In the genomic region with DNA sequence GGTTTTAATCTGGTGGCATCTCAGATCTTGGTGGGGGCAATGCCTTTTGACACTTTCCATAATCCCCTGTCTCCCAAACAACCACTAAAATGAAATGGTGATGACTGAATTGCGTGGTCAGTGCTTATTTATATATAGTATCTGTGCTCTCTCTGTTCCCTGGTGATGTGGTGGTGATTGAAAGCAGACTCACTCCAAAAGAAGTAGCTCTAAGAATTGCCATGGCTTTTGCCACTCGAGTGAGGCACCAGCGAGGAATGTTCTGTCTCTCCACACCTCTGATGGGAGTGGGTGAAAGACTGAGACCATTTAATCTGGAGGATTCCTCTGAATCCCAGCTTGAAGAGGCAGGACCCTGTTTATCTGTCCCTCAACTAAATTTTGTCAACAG, we compare ENCODE assay signal across 8 cellular contexts. TPM values are rescaled to one million over a fixed set of nuclear protein-coding genes. Genes with fewer than 3 reads are reported as not detected.
DNase-seq lines count a peak whose midpoint lies in the region; ATAC-seq and TF ChIP-seq lines count a peak whose summit lies in the region.

No MANE protein-coding gene starts in this region.

- H3K4me3 Mint-ChIP-seq in activated CD8-positive, alpha-beta T cell treated with anti-CD3 and anti-CD28 coated beads for 36 hours = peak overlapping the region; percentile 99
- peak overlapping the region; percentile 92 to 95 for H3K4me3 Mint-ChIP-seq in stimulated activated naive B cell treated with anti-CD40 and anti-IgM and Interleukin-4, amounts not matched to agents 10 μg/mL and 1 μg/mL and 100 μg/mL, for 72 hours

- H3K36me3 Mint-ChIP-seq in activated CD8-positive, alpha-beta T cell treated with anti-CD3 and anti-CD28 coated beads for 36 hours (ENCODE audit: low read depth) = peaks cover 73% of the 10 kb centered on the region
- peaks cover 30 to 42% of the 10 kb centered on the region in 2 donors for H3K36me3 Mint-ChIP-seq in stimulated activated naive B cell treated with anti-CD40 and anti-IgM and Interleukin-4, amounts not matched to agents 10 μg/mL and 1 μg/mL and 100 μg/mL, for 72 hours

- H3K4me1 Mint-ChIP-seq in activated CD8-positive, alpha-beta T cell treated with anti-CD3 and anti-CD28 coated beads for 36 hours (ENCODE audit: low read depth) = peaks cover 67% of the 10 kb centered on the region
- peaks cover 64 to 90% of the 10 kb centered on the region in 2 donors for H3K4me1 Mint-ChIP-seq in stimulated activated naive B cell treated with anti-CD40 and anti-IgM and Interleukin-4, amounts not matched to agents 10 μg/mL and 1 μg/mL and 100 μg/mL, for 72 hours

- intact Hi-C loops in activated CD8-positive, alpha-beta T cell treated with anti-CD3 and anti-CD28 coated beads for 36 hours (cut with micrococcal nuclease) = loop anchor here (2.0 to 5.0 kb wide), 3 partner anchors 73 to 188 kb away; no protein-coding TSS in a partner anchor

- no peak for ATAC-seq in activated CD8-positive, alpha-beta T cell treated with anti-CD3 and anti-CD28 coated beads for 36 hours
- no peak for ATAC-seq in stimulated activated naive B cell treated with anti-CD40 and anti-IgM and Interleukin-4, amounts not matched to agents 10 μg/mL and 1 μg/mL and 100 μg/mL, for 72 hours (replicated peaks)
- ATAC-seq in HG02798 (IDR thresholded peaks at IDR 0.05; ENCODE audit: poor library complexity, unreplicated experiment) (no peak), HG02763 (IDR thresholded peaks at IDR 0.05; ENCODE audit: unreplicated experiment) (no peak)

- CTCF ChIA-PET in activated CD8-positive, alpha-beta T cell treated with anti-CD3 and anti-CD28 coated beads for 36 hours (lab: Charles Lee) = interaction anchor here (1.1 to 5.3 kb wide), 9 partner anchors 34 to 194 kb away, joined by 3 to 37 read pairs (median 4); a partner anchor contains a TSS

- POLR2A ChIA-PET in activated CD8-positive, alpha-beta T cell treated with anti-CD3 and anti-CD28 coated beads for 36 hours (lab: Charles Lee) = interaction anchor here (0.7 to 6.0 kb wide), 7 partner anchors 12 to 292 kb away, joined by 3 to 47 read pairs (median 3); a partner anchor contains a TSS

- TF ChIP-seq CTCF in activated CD8-positive, alpha-beta T cell treated with anti-CD3 and anti-CD28 coated beads for 36 hours (IDR thresholded peaks at IDR 0.05) = no peak

- no peaks in the 10 kb centered on the region for H3K27me3 Mint-ChIP-seq in activated CD8-positive, alpha-beta T cell treated with anti-CD3 and anti-CD28 coated beads for 36 hours
- H3K27me3 Mint-ChIP-seq in stimulated activated naive B cell treated with anti-CD40 and anti-IgM and Interleukin-4, amounts not matched to agents 10 μg/mL and 1 μg/mL and 100 μg/mL, for 72 hours = no peaks in the 10 kb centered on the region

- H3K27ac Mint-ChIP-seq in activated CD8-positive, alpha-beta T cell treated with anti-CD3 and anti-CD28 coated beads for 36 hours = peak overlapping the region; percentile 91
- no peak overlapping the region for H3K27ac Mint-ChIP-seq in stimulated activated naive B cell treated with anti-CD40 and anti-IgM and Interleukin-4, amounts not matched to agents 10 μg/mL and 1 μg/mL and 100 μg/mL, for 72 hours

- DNase-seq in HCEC 1CT = peak; percentile 80
- no peak for DNase-seq in activated CD8-positive, alpha-beta T cell treated with anti-CD3 and anti-CD28 coated beads for 36 hours
- DNase-seq in glomerular visceral epithelial cell (ENCODE audit: extremely low spot score) = peak; percentile 72
- no peak for DNase-seq in stimulated activated naive B cell treated with anti-CD40 and anti-IgM and Interleukin-4, amounts not matched to agents 10 μg/mL and 1 μg/mL and 100 μg/mL, for 72 hours
- no peak for DNase-seq in NK-92 treated with Interleukin-12 subunit alpha and Interleukin-12 subunit beta, amount 100 ng/mL, for 24 hours (lab: John Stamatoyannopoulos, UW)
- DNase-seq in stimulated activated CD4-positive, alpha-beta T cell treated with anti-CD3 and anti-CD28 coated beads, Interleukin-2, amount 100 ng/mL, for 48 hours = no peak

- no peaks in the 10 kb centered on the region for H3K9me3 Mint-ChIP-seq in activated CD8-positive, alpha-beta T cell treated with anti-CD3 and anti-CD28 coated beads for 36 hours
- peaks cover 0 to 2% of the 10 kb centered on the region in 2 donors for H3K9me3 Mint-ChIP-seq in stimulated activated naive B cell treated with anti-CD40 and anti-IgM and Interleukin-4, amounts not matched to agents 10 μg/mL and 1 μg/mL and 100 μg/mL, for 72 hours

RNA-seq across cellular contexts. Expression of a gene that starts 2.8 kb away (rescaled TPM):
- total RNA-seq in activated CD8-positive, alpha-beta T cell treated with anti-CD3 and anti-CD28 coated beads for 36 hours = 10 to 100 TPM; 49.4 to 50.8 TPM

Comparison
In these comparisons a context has a peak if more than half of its experiments do, and no peak if none do; other contexts are left out.
1. DNase-seq: peak in HCEC 1CT (single experiment) and glomerular visceral epithelial cell (single experiment); none in activated CD8-positive, alpha-beta T cell treated with anti-CD3 and anti-CD28 coated beads for 36 hours (single experiment), stimulated activated naive B cell treated with anti-CD40 and anti-IgM and Interleukin-4, amounts not matched to agents 10 μg/mL and 1 μg/mL and 100 μg/mL, for 72 hours (single experiment), NK-92 treated with Interleukin-12 subunit alpha and Interleukin-12 subunit beta, amount 100 ng/mL, for 24 hours (single experiment) and stimulated activated CD4-positive, alpha-beta T cell treated with anti-CD3 and anti-CD28 coated beads, Interleukin-2, amount 100 ng/mL, for 48 hours (0 of 2).